In genomic region chrX:84188320-84188834, GRCh38 we compare ENCODE assay signal across 8 cellular contexts. TPM values are rescaled to one million over a fixed set of nuclear protein-coding genes. Genes with fewer than 3 reads are reported as not detected.
DNase-seq lines count a peak whose midpoint lies in the region; ATAC-seq and TF ChIP-seq lines count a peak whose summit lies in the region.

No MANE protein-coding gene starts in this region.

- peak overlapping the region; percentile 77; the same call in 1 of the 2 replicates for H3K9ac ChIP-seq in ES-I3 (ENCODE audit: low read depth, low read length)

- no peaks in the 10 kb centered on the region for H3K36me3 ChIP-seq in ES-I3 (ENCODE audit: insufficient read depth, low read length)

- no peak for ATAC-seq in GM19324 (IDR thresholded peaks at IDR 0.05; ENCODE audit: low FRiP score, unreplicated experiment)

- H3K36me3 Mint-ChIP-seq in brain, result no peaks in the 10 kb centered on the region

- peak; percentile 11 for DNase-seq in HFF-Myc (ENCODE audit: extremely low read depth, low read depth)
- peak; percentile 35 for DNase-seq in NCI-H2196 treated with DMSO at 0.1 percent for 48 hours (lab: John Stamatoyannopoulos, UW; ENCODE audit: unreplicated experiment)
- DNase-seq in iPS-NIHi7 (ENCODE audit: extremely low spot score), result peak; percentile 58
- DNase-seq in amniotic stem cell (lab: John Stamatoyannopoulos, UW), result no peak

- peaks cover 3% of the 10 kb centered on the region for H3K27me3 Mint-ChIP-seq in brain

- H3K27ac ChIP-seq in skin epidermis, result peak overlapping the region in 8 of 21 experiments; percentile 26 to 76 (median 68)

- no peaks in the 10 kb centered on the region for H3K4me1 ChIP-seq in ES-I3 (ENCODE audit: insufficient read depth, low read length)

- peak overlapping the region; percentile 34 to 91 (median 81) for H3K27ac Mint-ChIP-seq in brain

- H3K4me3 ChIP-seq in HFF-Myc (replicated peaks; ENCODE audit: low read depth, low read length) (peak overlapping the region; percentile 52), skin epidermis (peak overlapping the region; percentile 27 to 58 (median 42))

- peaks cover 12% of the 10 kb centered on the region for H3K4me1 Mint-ChIP-seq in brain

- H3K9me3 Mint-ChIP-seq in brain, result peaks cover 0 to 2% (median 0%) of the 10 kb centered on the region in 5 experiments

- no peaks in the 10 kb centered on the region for H3K9me3 ChIP-seq in ES-I3 (ENCODE audit: control insufficient read depth, insufficient read depth, low read length)

- TF ChIP-seq CTCF in HFF-Myc (IDR thresholded peaks at IDR 0.05; ENCODE audit: low read depth, low read length, missing control alignments), result no peak
- peak in 1 of 2 experiments; percentile 27 for TF ChIP-seq CTCF in brain (conservative IDR thresholded peaks at IDR 0.05)

- peak overlapping the region; percentile 85 to 95 (median 91) for H3K4me3 Mint-ChIP-seq in brain

RNA-seq across cellular contexts. Expression of gene RPS6KA6, which starts 0.4 kb away (rescaled TPM):
- 2.1 TPM for polyA plus RNA-seq in brain (ENCODE audit: insufficient read depth, low read depth, low replicate concordance)
